15 cellular contexts compared by ENCODE assay signal in genomic region chr15:30926161-30926560, GRCh38. TPM values are rescaled to one million over a fixed set of nuclear protein-coding genes. Genes with fewer than 3 reads are reported as not detected.
DNase-seq lines count a peak whose midpoint lies in the region; ATAC-seq and TF ChIP-seq lines count a peak whose summit lies in the region.
"Had no signal": no experiment of that assay in that cellular context is flagged by ENCODE, and none has a peak within 500 bp of the region (broad histone marks: within the 10 kb centered on the region; RNA-seq: fewer than 3 reads in every experiment).

No MANE protein-coding gene starts in this region.

- TF ChIP-seq CTCF in dorsolateral prefrontal cortex (IDR thresholded peaks at IDR 0.05 in 54 of 56, conservative IDR thresholded peaks at IDR 0.05 in 2 of 56; ENCODE audit: low read depth in 1 of 56, partially characterized antibody in 56 of 56) = no peak
- no peak for TF ChIP-seq CTCF in adrenal gland (IDR thresholded peaks at IDR 0.05)
- TF ChIP-seq CTCF in CD8-positive, alpha-beta T cell (IDR thresholded peaks at IDR 0.05) = no peak

- peak overlapping the region in 56 of 59 donors; percentile 81 to 100 (median 97) for H3K27ac ChIP-seq in dorsolateral prefrontal cortex
- H3K27ac ChIP-seq in adrenal gland = no peak overlapping the region
- H3K27ac ChIP-seq in CD8-positive, alpha-beta T cell (ENCODE audit: low read depth, low read length) = no peak overlapping the region

- CTCF ChIA-PET in activated naive CD4-positive, alpha-beta T cell treated with anti-CD3 and anti-CD28 coated beads, Interleukin-2, amount 10 ng/mL, durations not matched to agents 7 days and 5 days (lab: Charles Lee) = no interaction called here
- CTCF ChIA-PET in CD8-positive, alpha-beta T cell (lab: Charles Lee) = no interaction called here

- peaks cover 0 to 93% of the 10 kb centered on the region in 2 donors for H3K36me3 ChIP-seq in adrenal gland (replicated peaks in 1 of 2)
- peaks cover 60% of the 10 kb centered on the region for H3K36me3 ChIP-seq in CD8-positive, alpha-beta T cell (ENCODE audit: insufficient read depth, low read length)

- H3K27me3 ChIP-seq in dorsolateral prefrontal cortex (no peaks in the 10 kb centered on the region), adrenal gland (no peaks in the 10 kb centered on the region)
- no peaks in the 10 kb centered on the region for H3K27me3 ChIP-seq in CD8-positive, alpha-beta T cell (ENCODE audit: insufficient read depth, low read length)

- intact Hi-C loops in dorsolateral prefrontal cortex (cut with DNase I) = loop anchor here (10.0 kb wide), 2 partner anchors 449 to 559 kb away; no protein-coding TSS in a partner anchor
- intact Hi-C loops in adrenal gland (cut with DNase I) = no loop called here
- intact Hi-C loops in CD8-positive, alpha-beta T cell (cut with DNase I, micrococcal nuclease) = no loop called here

- POLR2A ChIA-PET in CD8-positive, alpha-beta T cell (lab: Charles Lee) = no interaction called here

- no peaks in the 10 kb centered on the region for H3K9me3 ChIP-seq in adrenal gland (replicated peaks in 1 of 3)
- H3K9me3 ChIP-seq in CD8-positive, alpha-beta T cell (ENCODE audit: low read length) = no peaks in the 10 kb centered on the region

- no peak overlapping the region for H3K4me3 ChIP-seq in dorsolateral prefrontal cortex
- H3K4me3 ChIP-seq in adrenal gland = no peak overlapping the region
- H3K4me3 ChIP-seq in CD8-positive, alpha-beta T cell (ENCODE audit: low read depth, low read length) = no peak overlapping the region
- H3K4me3 ChIP-seq: K562 had no signal

- no peak for ATAC-seq in activated naive CD4-positive, alpha-beta T cell treated with anti-CD3 and anti-CD28 coated beads, Interleukin-2, amount 50 U/mL, for 72 hours
- no peak for ATAC-seq in stimulated activated naive B cell treated with anti-CD40 and anti-IgM and Interleukin-4, amounts not matched to agents 10 μg/mL and 1 μg/mL and 100 μg/mL, for 72 hours (replicated peaks)
- ATAC-seq in CD8-positive, alpha-beta T cell = no peak
- ATAC-seq: HCT116, K562 had no signal

- no peak for DNase-seq in activated naive CD4-positive, alpha-beta T cell treated with anti-CD3 and anti-CD28 coated beads, Interleukin-2, amount 10 ng/mL, durations not matched to agents 7 days and 5 days
- no peak for DNase-seq in activated naive CD4-positive, alpha-beta T cell treated with anti-CD3 and anti-CD28 coated beads, Interleukin-2, amount 50 U/mL, for 72 hours (ENCODE audit: low spot score in 2 of 2)
- no peak for DNase-seq in dorsolateral prefrontal cortex
- DNase-seq in stimulated activated naive B cell treated with anti-CD40 and anti-IgM and Interleukin-4, amounts not matched to agents 10 μg/mL and 1 μg/mL and 100 μg/mL, for 72 hours = no peak
- no peak for DNase-seq in adrenal gland
- DNase-seq in CD8-positive, alpha-beta T cell = no peak
- no peak for DNase-seq in activated effector memory CD4-positive, alpha-beta T cell treated with anti-CD3 and anti-CD28 coated beads, Interleukin-2, amount 50 U/mL, for 16 hours
- DNase-seq: 8988T; AML-193; C1 segment of cervical spinal cord; CD4-positive, alpha-beta T cell; DMS53; GF-D8 had no signal

- WGBS in adrenal gland, 4 donors = 94 to 97% (median 95%) methylated on average over 8 of the region's 8 CpGs

- H3K4me1 ChIP-seq in adrenal gland (replicated peaks in 1 of 2) = no peaks in the 10 kb centered on the region
- H3K4me1 ChIP-seq in CD8-positive, alpha-beta T cell (ENCODE audit: insufficient read depth, low read length) = no peaks in the 10 kb centered on the region

- no peaks in the 10 kb centered on the region for H3K4me1 Mint-ChIP-seq in activated naive CD4-positive, alpha-beta T cell treated with anti-CD3 and anti-CD28 coated beads, Interleukin-2, amount 10 ng/mL, durations not matched to agents 7 days and 5 days
- peaks cover 13 to 16% of the 10 kb centered on the region in 2 donors for H3K4me1 Mint-ChIP-seq in stimulated activated naive B cell treated with anti-CD40 and anti-IgM and Interleukin-4, amounts not matched to agents 10 μg/mL and 1 μg/mL and 100 μg/mL, for 72 hours
- no peaks in the 10 kb centered on the region for H3K4me1 Mint-ChIP-seq in CD8-positive, alpha-beta T cell (ENCODE audit: low read depth)

- no peaks in the 10 kb centered on the region for H3K9me3 Mint-ChIP-seq in activated naive CD4-positive, alpha-beta T cell treated with anti-CD3 and anti-CD28 coated beads, Interleukin-2, amount 10 ng/mL, durations not matched to agents 7 days and 5 days
- no peaks in the 10 kb centered on the region for H3K9me3 Mint-ChIP-seq in activated naive CD4-positive, alpha-beta T cell treated with anti-CD3 and anti-CD28 coated beads, Interleukin-2, amount 50 U/mL, for 72 hours
- H3K9me3 Mint-ChIP-seq in stimulated activated naive B cell treated with anti-CD40 and anti-IgM and Interleukin-4, amounts not matched to agents 10 μg/mL and 1 μg/mL and 100 μg/mL, for 72 hours = no peaks in the 10 kb centered on the region
- H3K9me3 Mint-ChIP-seq in CD8-positive, alpha-beta T cell = no peaks in the 10 kb centered on the region
- H3K9me3 Mint-ChIP-seq: CD4-positive, alpha-beta T cell had no signal

- no peak overlapping the region for H3K4me3 Mint-ChIP-seq in activated naive CD4-positive, alpha-beta T cell treated with anti-CD3 and anti-CD28 coated beads, Interleukin-2, amount 10 ng/mL, durations not matched to agents 7 days and 5 days
- H3K4me3 Mint-ChIP-seq in stimulated activated naive B cell treated with anti-CD40 and anti-IgM and Interleukin-4, amounts not matched to agents 10 μg/mL and 1 μg/mL and 100 μg/mL, for 72 hours = no peak overlapping the region
- no peak overlapping the region for H3K4me3 Mint-ChIP-seq in CD8-positive, alpha-beta T cell
- H3K4me3 Mint-ChIP-seq: CD4-positive, alpha-beta T cell had no signal

- no peak for TF ChIP-seq POLR2A in adrenal gland (IDR thresholded peaks at IDR 0.05)

- H3K36me3 Mint-ChIP-seq in activated naive CD4-positive, alpha-beta T cell treated with anti-CD3 and anti-CD28 coated beads, Interleukin-2, amount 10 ng/mL, durations not matched to agents 7 days and 5 days = peaks cover 26% of the 10 kb centered on the region
- H3K36me3 Mint-ChIP-seq in activated naive CD4-positive, alpha-beta T cell treated with anti-CD3 and anti-CD28 coated beads, Interleukin-2, amount 50 U/mL, for 72 hours = peaks cover 7 to 8% of the 10 kb centered on the region in 2 donors
- peaks cover 48 to 60% of the 10 kb centered on the region in 2 donors for H3K36me3 Mint-ChIP-seq in stimulated activated naive B cell treated with anti-CD40 and anti-IgM and Interleukin-4, amounts not matched to agents 10 μg/mL and 1 μg/mL and 100 μg/mL, for 72 hours
- H3K36me3 Mint-ChIP-seq in CD8-positive, alpha-beta T cell = peaks cover 88% of the 10 kb centered on the region

- peak overlapping the region; percentile 28 for H3K27ac Mint-ChIP-seq in activated naive CD4-positive, alpha-beta T cell treated with anti-CD3 and anti-CD28 coated beads, Interleukin-2, amount 10 ng/mL, durations not matched to agents 7 days and 5 days
- H3K27ac Mint-ChIP-seq in activated naive CD4-positive, alpha-beta T cell treated with anti-CD3 and anti-CD28 coated beads, Interleukin-2, amount 50 U/mL, for 72 hours = no peak overlapping the region
- H3K27ac Mint-ChIP-seq in stimulated activated naive B cell treated with anti-CD40 and anti-IgM and Interleukin-4, amounts not matched to agents 10 μg/mL and 1 μg/mL and 100 μg/mL, for 72 hours = peak overlapping the region; percentile 5
- no peak overlapping the region for H3K27ac Mint-ChIP-seq in CD8-positive, alpha-beta T cell
- H3K27ac Mint-ChIP-seq: CD4-positive, alpha-beta T cell had no signal

- no peaks in the 10 kb centered on the region for H3K27me3 Mint-ChIP-seq in activated naive CD4-positive, alpha-beta T cell treated with anti-CD3 and anti-CD28 coated beads, Interleukin-2, amount 10 ng/mL, durations not matched to agents 7 days and 5 days
- H3K27me3 Mint-ChIP-seq in stimulated activated naive B cell treated with anti-CD40 and anti-IgM and Interleukin-4, amounts not matched to agents 10 μg/mL and 1 μg/mL and 100 μg/mL, for 72 hours = no peaks in the 10 kb centered on the region
- no peaks in the 10 kb centered on the region for H3K27me3 Mint-ChIP-seq in CD8-positive, alpha-beta T cell (ENCODE audit: low read depth)
- H3K27me3 Mint-ChIP-seq: CD4-positive, alpha-beta T cell had no signal

RNA-seq across cellular contexts. Expression of gene FAN1, which starts 22.4 kb away (rescaled TPM):
- total RNA-seq in activated naive CD4-positive, alpha-beta T cell treated with anti-CD3 and anti-CD28 coated beads, Interleukin-2, amount 50 U/mL, for 72 hours = 10 to 100 TPM; 17.4 to 24.3 TPM
- 10 to 100 TPM; 30.1 to 55.7 (median 39.8) TPM for total RNA-seq in dorsolateral prefrontal cortex
- 10 to 100 TPM in 7 of 8 donors, 1 to 10 TPM in 1; 5.7 to 26.4 (median 17.9) TPM for total RNA-seq in adrenal gland
- 10 to 100 TPM; 15.3 to 21.9 (median 18.6) TPM for polyA plus RNA-seq in adrenal gland
- total RNA-seq in CD8-positive, alpha-beta T cell = 1 to 10 TPM; 6.7 to 7.6 TPM

Comparison
In these comparisons a context has a peak if more than half of its experiments do, and no peak if none do; other contexts are left out.
1. H3K27ac Mint-ChIP-seq: peak in activated naive CD4-positive, alpha-beta T cell treated with anti-CD3 and anti-CD28 coated beads, Interleukin-2, amount 10 ng/mL, durations not matched to agents 7 days and 5 days (single experiment) and stimulated activated naive B cell treated with anti-CD40 and anti-IgM and Interleukin-4, amounts not matched to agents 10 μg/mL and 1 μg/mL and 100 μg/mL, for 72 hours (single experiment); none in activated naive CD4-positive, alpha-beta T cell treated with anti-CD3 and anti-CD28 coated beads, Interleukin-2, amount 50 U/mL, for 72 hours (0 of 2) and CD8-positive, alpha-beta T cell (single experiment).
2. H3K27ac ChIP-seq: peak in dorsolateral prefrontal cortex (56 of 59); none in adrenal gland (0 of 5) and CD8-positive, alpha-beta T cell (single experiment).
3. intact Hi-C loops: an anchor here in dorsolateral prefrontal cortex (10.0 kb wide); none called in adrenal gland and CD8-positive, alpha-beta T cell.